In the genomic region with DNA sequence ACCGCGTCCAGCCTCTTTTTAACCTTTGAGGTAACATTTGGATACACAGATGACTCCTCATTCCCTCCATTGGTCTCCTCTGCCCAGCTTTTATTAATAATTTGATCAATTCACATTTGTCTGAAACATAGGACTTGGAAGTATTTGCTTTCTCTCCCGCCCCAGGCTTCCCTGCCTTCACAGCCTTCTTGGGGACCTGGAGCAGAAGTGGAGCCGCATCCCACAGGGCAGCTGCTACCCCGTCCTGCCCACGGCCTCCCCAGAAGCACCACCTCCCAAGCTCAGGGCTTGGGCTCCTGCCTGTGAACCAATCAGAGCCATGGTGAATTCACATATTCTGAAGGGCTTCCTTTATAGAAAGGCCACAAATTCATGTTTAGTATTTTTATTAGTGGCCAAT, we compare ENCODE assay signal across 17 cellular contexts.
DNase-seq lines count a peak whose midpoint lies in the region; ATAC-seq and TF ChIP-seq lines count a peak whose summit lies in the region.
"Had no signal": no experiment of that assay in that cellular context is flagged by ENCODE, and none has a peak within 500 bp of the region (broad histone marks: within the 10 kb centered on the region; RNA-seq: fewer than 3 reads in every experiment).

No MANE protein-coding gene starts in this region.

- no peaks in the 10 kb centered on the region for H3K4me1 Mint-ChIP-seq in chondrocyte (ENCODE audit: low read depth)
- H3K4me1 Mint-ChIP-seq: CD4-positive, alpha-beta memory T cell had no signal

- H3K4me3 ChIP-seq in sigmoid colon (no peak overlapping the region), aorta (ENCODE audit: low read length in 2 of 2) (no peak overlapping the region)
- H3K4me3 ChIP-seq: HAP-1 had no signal

- no peaks in the 10 kb centered on the region for H3K4me1 ChIP-seq in sigmoid colon
- H3K4me1 ChIP-seq in aorta (ENCODE audit: control insufficient read depth in 1 of 2, insufficient read depth in 2 of 2, low read length in 2 of 2): no peaks in the 10 kb centered on the region
- H3K4me1 ChIP-seq: HAP-1 had no signal

- peak; percentile 40 for DNase-seq in chondrocyte (ENCODE audit: low spot score)
- peak; percentile 49 for DNase-seq in mesenteric fat pad (ENCODE audit: low spot score)
- peak; percentile 32 for DNase-seq in sigmoid colon
- DNase-seq in aorta: peak; percentile 11 to 37
- no peak for DNase-seq in stimulated activated CD4-positive, alpha-beta T cell treated with anti-CD3 and anti-CD28 coated beads, Interleukin-12 subunit alpha, Interleukin-12 subunit beta, amount 100 ng/mL, for 4 hours
- no peak for DNase-seq in left cardiac atrium
- no peak for DNase-seq in amygdala (lab: John Stamatoyannopoulos, UW)
- DNase-seq: C1 segment of cervical spinal cord; Calu3; CD4-positive, alpha-beta memory T cell; COR-L47; DMS53; DMS79 treated with DMSO at 0.1 percent for 48 hours; GF-D8; GOT3; HFFc6 had no signal

- TF ChIP-seq EP300 in sigmoid colon (IDR thresholded peaks at IDR 0.05): no peak

- H3K27ac Mint-ChIP-seq in chondrocyte (ENCODE audit: unreplicated experiment): no peak overlapping the region
- H3K27ac Mint-ChIP-seq: CD4-positive, alpha-beta memory T cell; HFFc6 had no signal

- H3K9me3 Mint-ChIP-seq in chondrocyte (ENCODE audit: low read depth): peaks cover 23% of the 10 kb centered on the region

- no peak overlapping the region for H3K27ac ChIP-seq in sigmoid colon
- no peak overlapping the region for H3K27ac ChIP-seq in aorta (ENCODE audit: low read depth in 1 of 2, low read length in 2 of 2)

- H3K27me3 ChIP-seq in sigmoid colon (no peaks in the 10 kb centered on the region), aorta (ENCODE audit: control insufficient read depth in 1 of 2, insufficient read depth in 2 of 2, low read length in 1 of 2) (no peaks in the 10 kb centered on the region)

- no peaks in the 10 kb centered on the region for H3K36me3 ChIP-seq in sigmoid colon
- H3K36me3 ChIP-seq in aorta (ENCODE audit: control insufficient read depth in 1 of 2, insufficient read depth in 2 of 2, low read length in 1 of 2): no peaks in the 10 kb centered on the region
- H3K36me3 ChIP-seq: HAP-1 had no signal

- TF ChIP-seq POLR2A in sigmoid colon (IDR thresholded peaks at IDR 0.05): no peak

- H3K9me3 ChIP-seq in sigmoid colon: peaks cover 0 to 3% (median 0%) of the 10 kb centered on the region in 4 donors
- H3K9me3 ChIP-seq in aorta (ENCODE audit: control insufficient read depth, low read length): peaks cover 2% of the 10 kb centered on the region
- H3K9me3 ChIP-seq: HAP-1 had no signal

- H3K4me3 Mint-ChIP-seq in chondrocyte (ENCODE audit: unreplicated experiment): no peak overlapping the region
- H3K4me3 Mint-ChIP-seq: CD4-positive, alpha-beta memory T cell; HFFc6 had no signal

- ATAC-seq in aorta (ENCODE audit: low FRiP score) (no peak), left cardiac atrium (no peak)

- TF ChIP-seq CTCF in chondrocyte (IDR thresholded peaks at IDR 0.05) (no peak), sigmoid colon (IDR thresholded peaks at IDR 0.05) (no peak)

- intact Hi-C loops in sigmoid colon (cut with DNase I) (no loop called here), aorta (cut with DNase I) (no loop called here), left cardiac atrium (cut with DNase I) (no loop called here)

- 82 to 90% methylated on average over 6 of the region's 6 CpGs for WGBS in sigmoid colon, 2 donors
- whole genome bisulfite sequencing in aorta, 2 donors: 71 to 75% methylated on average over 6 of the region's 6 CpGs

- no peaks in the 10 kb centered on the region for H3K36me3 Mint-ChIP-seq in chondrocyte (ENCODE audit: low read depth)
- H3K36me3 Mint-ChIP-seq: CD4-positive, alpha-beta memory T cell had no signal

- no peaks in the 10 kb centered on the region for H3K27me3 Mint-ChIP-seq in chondrocyte (ENCODE audit: low read depth)
- H3K27me3 Mint-ChIP-seq: CD4-positive, alpha-beta memory T cell had no signal

Comparison
In these comparisons a context has a peak if more than half of its experiments do, and no peak if none do; other contexts are left out.
1. DNase-seq: peak in chondrocyte (single experiment), mesenteric fat pad (single experiment), sigmoid colon (single experiment) and aorta (2 of 2); none in stimulated activated CD4-positive, alpha-beta T cell treated with anti-CD3 and anti-CD28 coated beads, Interleukin-12 subunit alpha, Interleukin-12 subunit beta, amount 100 ng/mL, for 4 hours (single experiment), left cardiac atrium (single experiment) and amygdala (0 of 56).